Comparison of ENCODE assay signal across 8 cellular contexts in the genomic region with DNA sequence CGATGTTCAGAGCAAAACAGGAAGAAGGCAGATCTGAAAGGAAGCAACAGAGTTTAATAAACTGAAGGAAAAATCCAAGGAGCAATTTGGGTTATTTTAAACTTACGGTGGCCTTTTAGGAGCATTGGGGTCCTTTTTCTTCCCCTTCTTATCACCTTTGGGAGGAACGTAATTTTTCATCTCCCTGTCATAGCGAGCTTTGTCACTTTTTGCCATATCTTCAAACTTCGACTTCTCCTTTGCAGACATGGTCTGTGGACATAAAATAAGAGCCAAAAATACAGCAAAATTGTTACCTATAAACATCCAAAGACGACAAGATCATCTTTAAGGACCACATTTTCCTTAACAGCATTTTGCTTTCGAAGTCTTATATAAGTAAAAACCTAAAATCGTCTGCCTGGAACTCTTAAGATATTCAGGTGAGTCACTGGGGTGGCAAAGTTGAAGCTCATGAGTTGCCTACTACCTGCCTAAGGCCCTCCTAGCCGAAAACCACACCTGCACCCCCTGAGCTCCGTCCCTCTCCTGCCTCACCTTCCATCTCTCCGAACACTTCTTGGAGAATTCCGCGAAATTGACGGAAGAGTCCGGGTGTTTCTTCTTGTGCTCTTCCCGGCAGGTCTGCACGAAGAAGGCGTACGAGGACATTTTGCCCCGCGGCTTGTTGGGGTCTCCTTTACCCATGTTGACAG. TPM values are rescaled to one million over a fixed set of nuclear protein-coding genes. Genes with fewer than 3 reads are reported as not detected.
DNase-seq lines count a peak whose midpoint lies in the region; ATAC-seq and TF ChIP-seq lines count a peak whose summit lies in the region.

No MANE protein-coding gene starts in this region.

- peaks cover 0 to 42% (median 11%) of the 10 kb centered on the region in 3 donors for H3K4me1 ChIP-seq in esophagus squamous epithelium

- peaks cover 0 to 39% (median 7%) of the 10 kb centered on the region in 3 donors for H3K36me3 ChIP-seq in esophagus squamous epithelium

- no peak for TF ChIP-seq POLR2A in esophagus squamous epithelium (IDR thresholded peaks at IDR 0.05)

- no peaks in the 10 kb centered on the region for H3K9me3 ChIP-seq in esophagus squamous epithelium

- H3K9me3 Mint-ChIP-seq in activated CD4-positive, alpha-beta memory T cell treated with anti-CD3 and anti-CD28 coated beads for 36 hours: no peaks in the 10 kb centered on the region
- H3K9me3 Mint-ChIP-seq in progenitor cell of endocrine pancreas (ENCODE audit: low read depth): no peaks in the 10 kb centered on the region

- H3K27me3 Mint-ChIP-seq in activated CD4-positive, alpha-beta memory T cell treated with anti-CD3 and anti-CD28 coated beads for 36 hours: peaks cover 4% of the 10 kb centered on the region
- H3K27me3 Mint-ChIP-seq in progenitor cell of endocrine pancreas: no peaks in the 10 kb centered on the region

- TF ChIP-seq CTCF in esophagus squamous epithelium (IDR thresholded peaks at IDR 0.05) (no peak), progenitor cell of endocrine pancreas (IDR thresholded peaks at IDR 0.05; ENCODE audit: unreplicated experiment) (no peak)

- DNase-seq in stimulated activated CD4-positive, alpha-beta T cell treated with anti-CD3 and anti-CD28 coated beads, Interleukin-1b, Interleukin-23, amount 100 ng/mL, for 48 hours: peak; percentile 15
- no peak for DNase-seq in stimulated activated CD4-positive, alpha-beta T cell treated with anti-CD3 and anti-CD28 coated beads, Interleukin-4, amount 100 ng/mL, for 1 hour
- DNase-seq in activated CD4-positive, alpha-beta memory T cell treated with anti-CD3 and anti-CD28 coated beads for 36 hours: peak; percentile 33
- no peak for DNase-seq in esophagus squamous epithelium (lab: John Stamatoyannopoulos, UW)
- no peak for DNase-seq in progenitor cell of endocrine pancreas (ENCODE audit: low spot score, unreplicated experiment)
- DNase-seq in NK-92 (lab: John Stamatoyannopoulos, UW; ENCODE audit: unreplicated experiment): no peak

- POLR2A ChIA-PET in activated CD4-positive, alpha-beta memory T cell treated with anti-CD3 and anti-CD28 coated beads for 36 hours (lab: Charles Lee): interaction anchor here (0.6 to 4.6 kb wide), 6 partner anchors 34 to 165 kb away, joined by 3 to 117 read pairs (median 4); a partner anchor contains a TSS

- no peaks in the 10 kb centered on the region for H3K27me3 ChIP-seq in esophagus squamous epithelium

- CTCF ChIA-PET in activated CD4-positive, alpha-beta memory T cell treated with anti-CD3 and anti-CD28 coated beads for 36 hours (lab: Charles Lee): interaction anchor here (0.8 to 2.8 kb wide), 7 partner anchors 12 to 87 kb away, joined by 3 to 12 read pairs (median 5); no protein-coding TSS in a partner anchor

- WGBS in esophagus squamous epithelium, 2 donors: 1 to 8% methylated on average over 9 to 15 of the region's 21 CpGs

- H3K4me3 ChIP-seq in esophagus squamous epithelium: peak overlapping the region; percentile 53 to 94 (median 90)

- peaks cover 11% of the 10 kb centered on the region for H3K4me1 Mint-ChIP-seq in activated CD4-positive, alpha-beta memory T cell treated with anti-CD3 and anti-CD28 coated beads for 36 hours (ENCODE audit: low read depth)
- peaks cover 26% of the 10 kb centered on the region for H3K4me1 Mint-ChIP-seq in progenitor cell of endocrine pancreas (ENCODE audit: low read depth)

- peak overlapping the region; percentile 97 for H3K27ac Mint-ChIP-seq in activated CD4-positive, alpha-beta memory T cell treated with anti-CD3 and anti-CD28 coated beads for 36 hours
- H3K27ac Mint-ChIP-seq in progenitor cell of endocrine pancreas: peak overlapping the region; percentile 92

- peak overlapping the region; percentile 93 to 100 (median 99) for H3K27ac ChIP-seq in esophagus squamous epithelium

- peaks cover 44% of the 10 kb centered on the region for H3K36me3 Mint-ChIP-seq in activated CD4-positive, alpha-beta memory T cell treated with anti-CD3 and anti-CD28 coated beads for 36 hours
- peaks cover 10% of the 10 kb centered on the region for H3K36me3 Mint-ChIP-seq in progenitor cell of endocrine pancreas (ENCODE audit: insufficient read depth)

- intact Hi-C loops in activated CD4-positive, alpha-beta memory T cell treated with anti-CD3 and anti-CD28 coated beads for 36 hours (cut with micrococcal nuclease): no loop called here
- intact Hi-C loops in esophagus squamous epithelium (cut with DNase I): loop anchor here (5.0 kb wide), 1 partner anchor 34 kb away; no protein-coding TSS in a partner anchor

- peak overlapping the region; percentile 95 for H3K4me3 Mint-ChIP-seq in activated CD4-positive, alpha-beta memory T cell treated with anti-CD3 and anti-CD28 coated beads for 36 hours
- peak overlapping the region; percentile 95 for H3K4me3 Mint-ChIP-seq in progenitor cell of endocrine pancreas (ENCODE audit: low read depth)

- ATAC-seq in GM18519 (IDR thresholded peaks at IDR 0.05; ENCODE audit: low FRiP score, unreplicated experiment) (no peak), HG03460 (IDR thresholded peaks at IDR 0.05; ENCODE audit: unreplicated experiment) (no peak)

RNA-seq across cellular contexts. Expression of a gene that starts 1.0 kb away (rescaled TPM):
- total RNA-seq in activated CD4-positive, alpha-beta memory T cell treated with anti-CD3 and anti-CD28 coated beads for 36 hours: 100 to 1,000 TPM; 610 to 614 TPM
- total RNA-seq in esophagus squamous epithelium (10 to 100 TPM; 27.3 to 83.6 (median 65.3) TPM), progenitor cell of endocrine pancreas (145 and 157 TPM in 2 replicates)

RNA-seq across cellular contexts. Expression of a gene that starts 37.6 kb away (rescaled TPM):
- 10 to 100 TPM; 26.1 to 26.5 TPM for total RNA-seq in activated CD4-positive, alpha-beta memory T cell treated with anti-CD3 and anti-CD28 coated beads for 36 hours
- total RNA-seq in esophagus squamous epithelium (10 to 100 TPM; 10.3 to 18.5 (median 13.2) TPM), progenitor cell of endocrine pancreas (23.7 TPM in 2 replicates)

Comparison
In these comparisons a context has a peak if more than half of its experiments do, and no peak if none do; other contexts are left out.
1. DNase-seq: peak in stimulated activated CD4-positive, alpha-beta T cell treated with anti-CD3 and anti-CD28 coated beads, Interleukin-1b, Interleukin-23, amount 100 ng/mL, for 48 hours (single experiment) and activated CD4-positive, alpha-beta memory T cell treated with anti-CD3 and anti-CD28 coated beads for 36 hours (single experiment); none in stimulated activated CD4-positive, alpha-beta T cell treated with anti-CD3 and anti-CD28 coated beads, Interleukin-4, amount 100 ng/mL, for 1 hour (single experiment), esophagus squamous epithelium (single experiment), progenitor cell of endocrine pancreas (single experiment) and NK-92 (single experiment).